ENCODE assay signal across 17 cellular contexts in the genomic region with DNA sequence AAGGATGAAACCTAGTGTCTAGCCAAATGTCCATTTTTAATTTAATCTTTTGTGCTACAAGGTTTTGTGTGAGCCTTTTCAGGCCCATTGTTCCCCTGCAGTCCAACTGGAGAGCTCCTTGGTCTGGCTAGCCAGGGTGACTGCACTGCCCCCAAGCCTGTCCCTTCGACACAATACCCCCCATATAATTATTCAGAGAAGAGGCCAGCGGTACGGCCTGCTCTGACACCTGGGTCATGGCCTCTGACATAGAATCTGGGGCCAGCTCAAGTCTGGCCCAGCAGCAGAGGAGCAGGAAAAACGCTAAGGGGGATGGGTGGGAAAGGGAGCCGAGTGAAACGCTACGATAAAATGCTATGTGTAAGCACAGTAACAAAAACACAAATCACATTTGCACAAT.
DNase-seq lines count a peak whose midpoint lies in the region; ATAC-seq, FAIRE-seq and TF ChIP-seq lines count a peak whose summit lies in the region.
"Had no signal": no experiment of that assay in that cellular context is flagged by ENCODE, and none has a peak within 500 bp of the region (broad histone marks: within the 10 kb centered on the region; RNA-seq: fewer than 3 reads in every experiment).

No MANE protein-coding gene starts in this region.

- ATAC-seq in HG03432 (IDR thresholded peaks at IDR 0.05; ENCODE audit: unreplicated experiment): no peak
- ATAC-seq: Right ventricle myocardium inferior had no signal

- peak overlapping the region in 1 of 2 experiments; percentile 37 for H3K4ac ChIP-seq in mesenchymal stem cell (ENCODE audit: low read depth in 1 of 2, low read length in 2 of 2)
- H3K4ac ChIP-seq in neuronal stem cell (ENCODE audit: low read length): no peak overlapping the region

- H2BK15ac ChIP-seq in mesenchymal stem cell (ENCODE audit: low read depth, poor library complexity, severe bottlenecking) (no peak overlapping the region), neuronal stem cell (ENCODE audit: low read length) (no peak overlapping the region)

- H2BK12ac ChIP-seq in mesenchymal stem cell (ENCODE audit: low read length in 2 of 2) (no peak overlapping the region), neuronal stem cell (ENCODE audit: low read length) (no peak overlapping the region)

- no peak overlapping the region for H2BK5ac ChIP-seq in mesenchymal stem cell (ENCODE audit: low read depth, low read length, poor library complexity, severe bottlenecking)
- H2BK5ac ChIP-seq in neuronal stem cell (ENCODE audit: low read length): no peak overlapping the region

- no peaks in the 10 kb centered on the region for H3K9me3 Mint-ChIP-seq in astrocyte (ENCODE audit: unreplicated experiment)
- H3K9me3 Mint-ChIP-seq: CD4-positive, alpha-beta T cell had no signal

- no peak for TF ChIP-seq CTCF in astrocyte (IDR thresholded peaks at IDR 0.05; ENCODE audit: insufficient read depth, low read depth, low read length)
- TF ChIP-seq CTCF in GM10248 (IDR thresholded peaks at IDR 0.05; ENCODE audit: control extremely low read depth, extremely low read depth, low read depth, missing control alignments): no peak

- H4K8ac ChIP-seq in mesenchymal stem cell (ENCODE audit: low read length) (no peak overlapping the region), neuronal stem cell (ENCODE audit: low read depth, low read length) (no peak overlapping the region)

- H3K4me2 ChIP-seq in astrocyte (ENCODE audit: low read length) (peak overlapping the region; percentile 21), mesenchymal stem cell (ENCODE audit: low read length, poor library complexity, severe bottlenecking) (no peak overlapping the region), neuronal stem cell (ENCODE audit: insufficient read depth, low read length, poor library complexity, severe bottlenecking) (peak overlapping the region; percentile 58)

- H3K4me3 ChIP-seq in astrocyte (ENCODE audit: insufficient read depth, low read depth, low read length): no peak overlapping the region
- no peak overlapping the region for H3K4me3 ChIP-seq in mesenchymal stem cell (ENCODE audit: insufficient read depth in 1 of 2, low read depth in 1 of 2, low read length in 2 of 2)
- H3K4me3 ChIP-seq in neuronal stem cell (ENCODE audit: low read length in 2 of 2): peak overlapping the region in 1 of 2 donors; percentile 14

- H2AK5ac ChIP-seq in mesenchymal stem cell (ENCODE audit: low read length, severe bottlenecking) (no peak overlapping the region), neuronal stem cell (ENCODE audit: low read depth, low read length) (no peak overlapping the region)

- H3K27ac Mint-ChIP-seq in astrocyte (ENCODE audit: unreplicated experiment): no peak overlapping the region
- H3K27ac Mint-ChIP-seq: CD4-positive, alpha-beta T cell had no signal

- WGBS in mesenchymal stem cell: 23% methylated on average over 4 of the region's 7 CpGs
- no CpG with 5 or more reads among the region's 7 CpGs for WGBS in neuronal stem cell (ENCODE audit: extremely low coverage in 2 of 2, insufficient read length in 2 of 2, insufficient replicate concordance in 1 of 2), 2 donors

- no peaks in the 10 kb centered on the region for H3K27me3 Mint-ChIP-seq in astrocyte (ENCODE audit: low read depth, unreplicated experiment)
- H3K27me3 Mint-ChIP-seq: CD4-positive, alpha-beta T cell had no signal

- H3K14ac ChIP-seq in mesenchymal stem cell (ENCODE audit: low read length in 2 of 2) (no peak overlapping the region), neuronal stem cell (ENCODE audit: low read length) (no peak overlapping the region)

- DNase-seq in ELF-1 (ENCODE audit: low read depth, low spot score) (peak; percentile 65), astrocyte (ENCODE audit: low read depth) (no peak), mesenchymal stem cell (peak; percentile 25), neuronal stem cell (ENCODE audit: low spot score) (peak; percentile 74), NCI-H2196 treated with DMSO at 0.1 percent for 48 hours (lab: John Stamatoyannopoulos, UW; ENCODE audit: unreplicated experiment) (no peak), GM10248 (ENCODE audit: extremely low spot score) (no peak)
- DNase-seq: Calu3; CD4-positive, alpha-beta T cell; EL; IMR-90; NCI-H1436; NCI-H2029 treated with DMSO at 0.1 percent for 48 hours; NCI-H2171 treated with DMSO at 0.1 percent for 48 hours; NCI-H774 had no signal

- no peaks in the 10 kb centered on the region for H3K9me3 ChIP-seq in astrocyte (ENCODE audit: insufficient read depth, low read depth, low read length)
- H3K9me3 ChIP-seq in mesenchymal stem cell (ENCODE audit: control insufficient read depth, low read length): no peaks in the 10 kb centered on the region
- no peaks in the 10 kb centered on the region for H3K9me3 ChIP-seq in neuronal stem cell (replicated peaks in 1 of 2; ENCODE audit: control insufficient read depth in 2 of 2, insufficient read depth in 1 of 2, low read depth in 1 of 2, low read length in 2 of 2)

- H3K9ac ChIP-seq in astrocyte (ENCODE audit: low read length) (no peak overlapping the region), mesenchymal stem cell (ENCODE audit: low read length) (no peak overlapping the region), neuronal stem cell (ENCODE audit: low read depth, low read length, poor library complexity) (no peak overlapping the region)

- H3K27me3 ChIP-seq in astrocyte (ENCODE audit: insufficient read depth, low read length): no peaks in the 10 kb centered on the region
- H3K27me3 ChIP-seq in mesenchymal stem cell (ENCODE audit: control insufficient read depth in 1 of 2, insufficient read depth in 1 of 2, low read length in 2 of 2): no peaks in the 10 kb centered on the region
- no peaks in the 10 kb centered on the region for H3K27me3 ChIP-seq in neuronal stem cell (ENCODE audit: control insufficient read depth in 3 of 3, insufficient read depth in 3 of 3, low read depth in 1 of 3, low read length in 3 of 3)

- CTCF ChIA-PET in GM10248 (lab: Yijun Ruan, JAX): interaction anchor here (1.0 to 4.6 kb wide), 5 partner anchors 27 to 192 kb away, joined by 3 to 32 read pairs (median 3); no protein-coding TSS in a partner anchor

- H4K91ac ChIP-seq in mesenchymal stem cell (ENCODE audit: low read length) (no peak overlapping the region), neuronal stem cell (ENCODE audit: low read depth, low read length, poor library complexity) (no peak overlapping the region)

- H2BK120ac ChIP-seq in mesenchymal stem cell (ENCODE audit: low read depth, low read length) (no peak overlapping the region), neuronal stem cell (ENCODE audit: low read depth, low read length) (no peak overlapping the region)

- peaks cover 22% of the 10 kb centered on the region for H3K4me1 Mint-ChIP-seq in astrocyte (ENCODE audit: low read depth, unreplicated experiment)

- H3K4me1 ChIP-seq in astrocyte (ENCODE audit: insufficient read depth, low read length): no peaks in the 10 kb centered on the region
- no peaks in the 10 kb centered on the region for H3K4me1 ChIP-seq in mesenchymal stem cell (ENCODE audit: control insufficient read depth, insufficient read depth, low read depth, low read length)
- peaks cover 14 to 49% of the 10 kb centered on the region in 2 donors for H3K4me1 ChIP-seq in neuronal stem cell (ENCODE audit: control insufficient read depth in 2 of 2, insufficient read depth in 1 of 2, low read depth in 1 of 2, low read length in 2 of 2)

- no peaks in the 10 kb centered on the region for H3K79me2 ChIP-seq in astrocyte (ENCODE audit: insufficient read depth, low read length)

- H3K23ac ChIP-seq in mesenchymal stem cell (ENCODE audit: low read length in 2 of 2) (no peak overlapping the region), neuronal stem cell (ENCODE audit: low read depth, low read length, poor library complexity) (no peak overlapping the region)

- H2AFZ ChIP-seq in astrocyte (ENCODE audit: low read depth, low read length): peak overlapping the region; percentile 56
- H2AFZ ChIP-seq in mesenchymal stem cell (ENCODE audit: low read depth, low read length): no peak overlapping the region
- H2AFZ ChIP-seq in neuronal stem cell (ENCODE audit: low read length): no peak overlapping the region

- peaks cover 1% of the 10 kb centered on the region for H3K79me1 ChIP-seq in mesenchymal stem cell (replicated peaks; ENCODE audit: low read length, poor library complexity, severe bottlenecking)
- no peaks in the 10 kb centered on the region for H3K79me1 ChIP-seq in neuronal stem cell (ENCODE audit: low read depth, low read length)

- POLR2A ChIA-PET in GM10248 (lab: Yijun Ruan, JAX): no interaction called here

- H3K4me3 Mint-ChIP-seq in astrocyte (ENCODE audit: unreplicated experiment): no peak overlapping the region
- H3K4me3 Mint-ChIP-seq: CD4-positive, alpha-beta T cell had no signal

- H3K36me3 ChIP-seq in astrocyte (ENCODE audit: insufficient read depth, low read length): no peaks in the 10 kb centered on the region
- no peaks in the 10 kb centered on the region for H3K36me3 ChIP-seq in mesenchymal stem cell (ENCODE audit: control insufficient read depth in 1 of 2, insufficient read depth in 2 of 2, low read depth in 1 of 2, low read length in 2 of 2)
- H3K36me3 ChIP-seq in neuronal stem cell (replicated peaks in 1 of 2; ENCODE audit: control insufficient read depth in 2 of 2, insufficient read depth in 2 of 2, low read length in 2 of 2): peaks cover 8 to 84% of the 10 kb centered on the region in 2 donors

- H3K36me3 Mint-ChIP-seq in astrocyte (ENCODE audit: low read depth, unreplicated experiment): no peaks in the 10 kb centered on the region

- H3K18ac ChIP-seq in mesenchymal stem cell (ENCODE audit: low read depth in 1 of 2, low read length in 2 of 2) (no peak overlapping the region), neuronal stem cell (ENCODE audit: low read length) (no peak overlapping the region)

- FAIRE-seq in astrocyte (lab: Jason Lieb, UNC): no peak
- FAIRE-seq: H54 had no signal

- H3K27ac ChIP-seq in astrocyte (ENCODE audit: low read depth, low read length) (no peak overlapping the region), mesenchymal stem cell (ENCODE audit: low read length, poor library complexity, severe bottlenecking) (no peak overlapping the region), neuronal stem cell (replicated peaks; ENCODE audit: low read length) (peak overlapping the region; percentile 67)

- H4K20me1 ChIP-seq in astrocyte (ENCODE audit: insufficient read depth, low read length): no peaks in the 10 kb centered on the region

Comparison
In these comparisons a context has a peak if more than half of its experiments do, and no peak if none do; other contexts are left out.
1. DNase-seq: peak in ELF-1 (single experiment), mesenchymal stem cell (single experiment) and neuronal stem cell (single experiment); none in astrocyte (single experiment), NCI-H2196 treated with DMSO at 0.1 percent for 48 hours (single experiment) and GM10248 (single experiment).